ENCODE assay signal across 8 cellular contexts in genomic region chr7:143361552-143362125, GRCh38.
DNase-seq lines count a peak whose midpoint lies in the region; ATAC-seq and TF ChIP-seq lines count a peak whose summit lies in the region.

No MANE protein-coding gene starts in this region.

- no peak overlapping the region for H3K4me3 ChIP-seq in OCI-LY1 (ENCODE audit: low read depth, low read length, poor library complexity, severe bottlenecking)
- peak overlapping the region; percentile 44 for H3K4me3 ChIP-seq in fibroblast of pulmonary artery (replicated peaks; ENCODE audit: low read depth, low read length)

- H3K9ac ChIP-seq in OCI-LY1 (ENCODE audit: low read length), result no peak overlapping the region

- no peaks in the 10 kb centered on the region for H3K9me3 ChIP-seq in OCI-LY1 (ENCODE audit: low read length)

- H3K27ac ChIP-seq in OCI-LY1 (ENCODE audit: low read depth, low read length, poor library complexity, severe bottlenecking), result no peak overlapping the region

- H4K20me1 ChIP-seq in OCI-LY1 (ENCODE audit: insufficient read depth, low read length), result peaks cover 3% of the 10 kb centered on the region; the same call in 1 of the 2 replicates

- no peaks in the 10 kb centered on the region for H3K9me2 ChIP-seq in OCI-LY1 (ENCODE audit: low read depth, low read length)

- TF ChIP-seq CTCF in GM13976 (IDR thresholded peaks at IDR 0.05; ENCODE audit: borderline replicate concordance, control extremely low read depth, extremely low read depth, insufficient read depth, missing control alignments), result no peak
- no peak for TF ChIP-seq CTCF in OCI-LY1 (IDR thresholded peaks at IDR 0.05; ENCODE audit: low read length)
- no peak for TF ChIP-seq CTCF in fibroblast of pulmonary artery (IDR thresholded peaks at IDR 0.05; ENCODE audit: low read length, missing control alignments)

- no peak overlapping the region for H2AFZ ChIP-seq in OCI-LY1 (ENCODE audit: low read length)

- peaks cover 8% of the 10 kb centered on the region for H3K27me3 ChIP-seq in OCI-LY1 (ENCODE audit: insufficient read depth, low read length)

- DNase-seq in GM13976 (ENCODE audit: low spot score), result peak; percentile 48
- no peak for DNase-seq in fibroblast of pulmonary artery (ENCODE audit: low read depth)
- DNase-seq in retina, result peak; percentile 16

- ATAC-seq in GM18870 (IDR thresholded peaks at IDR 0.05; ENCODE audit: unreplicated experiment), result no peak
- no peak for ATAC-seq in HG03571 (IDR thresholded peaks at IDR 0.05; ENCODE audit: unreplicated experiment)
- ATAC-seq in HG02852 (IDR thresholded peaks at IDR 0.05; ENCODE audit: unreplicated experiment), result no peak
- no peak for ATAC-seq in GM18517 (IDR thresholded peaks at IDR 0.05; ENCODE audit: unreplicated experiment)

- in situ Hi-C loops in GM13976 (cut with MboI; ENCODE audit: low sequenced_read_pairs, unreplicated experiment), result no loop called here

- no peaks in the 10 kb centered on the region for H3K36me3 ChIP-seq in OCI-LY1 (ENCODE audit: insufficient read depth, low read length)

- H3K4me1 ChIP-seq in OCI-LY1 (ENCODE audit: insufficient read depth, low read length, severe bottlenecking), result no peaks in the 10 kb centered on the region

- H3F3A ChIP-seq in OCI-LY1 (ENCODE audit: insufficient read depth, low read length), result no peaks in the 10 kb centered on the region

- H3K4me2 ChIP-seq in OCI-LY1 (ENCODE audit: low read length), result peak overlapping the region; percentile 20; the same call in 1 of the 2 replicates

- no peaks in the 10 kb centered on the region for H3K79me2 ChIP-seq in OCI-LY1 (ENCODE audit: insufficient read depth, low read length)
